ENCODE assay signal across 1 cellular context in genomic region chr17:30366536-30366935, GRCh38.
TF ChIP-seq lines count a peak whose summit lies in the region.

No MANE protein-coding gene starts in this region.

TF ChIP-seq in GM23338, 12 proteins besides CTCF, POLR2A, EP300 and RAD21:
- TF ChIP-seq JUNB (IDR thresholded peaks at IDR 0.05; ENCODE audit: unreplicated experiment) (no peak), POLR2AphosphoS5 (IDR thresholded peaks at IDR 0.05; ENCODE audit: low read depth) (no peak), CREB1 (CRISPR knock-in tag; IDR thresholded peaks at IDR 0.05; ENCODE audit: low read depth) (no peak), ZNF331 (CRISPR knock-in tag; IDR thresholded peaks at IDR 0.05; ENCODE audit: low read depth) (no peak), ZNF114 (CRISPR knock-in tag; IDR thresholded peaks at IDR 0.05) (no peak), STAT1 (IDR thresholded peaks at IDR 0.05; ENCODE audit: unreplicated experiment) (no peak), ETS1 (IDR thresholded peaks at IDR 0.05) (no peak), EZH2phosphoT487 (IDR thresholded peaks at IDR 0.05; ENCODE audit: unreplicated experiment) (no peak), REST (IDR thresholded peaks at IDR 0.05; ENCODE audit: unreplicated experiment) (no peak), EZH2 (IDR thresholded peaks at IDR 0.05; ENCODE audit: low read depth, unreplicated experiment) (no peak), ZNF462 (CRISPR knock-in tag; IDR thresholded peaks at IDR 0.05) (no peak), NANOG (IDR thresholded peaks at IDR 0.05; ENCODE audit: borderline replicate concordance) (no peak)
TF ChIP-seq in GM23338: peak in this region for 0.
